In the genomic region with DNA sequence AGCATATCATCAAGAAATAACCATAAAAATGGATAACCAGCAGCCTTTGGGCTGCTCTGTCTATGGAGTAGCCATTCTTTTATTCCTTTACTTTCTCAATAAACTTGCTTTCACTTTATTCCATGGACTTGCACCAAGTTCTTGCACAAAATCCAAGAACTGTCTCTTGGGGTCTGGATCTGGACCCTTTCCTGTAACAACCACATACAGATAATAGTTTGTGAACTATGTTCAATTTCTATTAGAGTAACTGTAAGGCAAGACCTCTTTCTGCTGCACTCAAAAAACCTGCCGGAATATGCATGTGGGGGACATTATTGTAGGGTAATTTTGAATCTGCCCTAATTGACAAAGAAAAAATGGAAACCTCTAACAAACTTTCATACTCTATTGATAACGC, we compare ENCODE assay signal across 24 cellular contexts.
"Had no signal": no experiment of that assay in that cellular context is flagged by ENCODE, and none has a peak within 500 bp of the region (broad histone marks: within the 10 kb centered on the region; RNA-seq: fewer than 3 reads in every experiment).

No MANE protein-coding gene starts in this region.

- H3K36me3 ChIP-seq: colonic mucosa, esophagus muscularis mucosa, esophagus squamous epithelium, gastrocnemius medialis, gastroesophageal sphincter, heart right ventricle had no signal

- H3K27ac ChIP-seq: colonic mucosa, coronary artery, dorsolateral prefrontal cortex, epithelial cell of prostate, esophagus muscularis mucosa, esophagus squamous epithelium, foreskin keratinocyte, gastrocnemius medialis, gastroesophageal sphincter, heart right ventricle, hepatocyte had no signal

- H3K4me3 ChIP-seq: colonic mucosa, coronary artery, dorsolateral prefrontal cortex, esophagus muscularis mucosa, esophagus squamous epithelium, gastrocnemius medialis, gastroesophageal sphincter, heart right ventricle, hepatocyte had no signal

- H3K27me3 ChIP-seq: colonic mucosa, esophagus muscularis mucosa, esophagus squamous epithelium, foreskin keratinocyte, gastrocnemius medialis, gastroesophageal sphincter, hepatocyte had no signal

- DNase-seq: colonic mucosa; cortex of kidney; dermis blood vessel endothelial cell; effector CD4-positive, alpha-beta T cell; effector CD8-positive, alpha-beta T cell; effector memory CD4-positive, alpha-beta T cell; effector memory CD8-positive, alpha-beta T cell; endodermal cell; erythroblast; esophagus squamous epithelium; foreskin fibroblast; foreskin keratinocyte; foreskin melanocyte; gastrocnemius medialis; glutamatergic neuron; heart right ventricle had no signal

- ATAC-seq: effector memory CD8-positive, alpha-beta T cell; esophagus mucosa; foreskin keratinocyte; gastrocnemius medialis; gastroesophageal sphincter had no signal

- H3K9me3 Mint-ChIP-seq: dendritic cell treated with granulocyte-macrophage colony-stimulating factor and Interleukin-4, amounts not matched to agents 40 ng/mL and 50 ng/mL, for 4 days; effector memory CD8-positive, alpha-beta T cell had no signal

- H3K4me1 Mint-ChIP-seq: endodermal cell had no signal

- H3K4me3 Mint-ChIP-seq: dendritic cell treated with granulocyte-macrophage colony-stimulating factor and Interleukin-4, amounts not matched to agents 40 ng/mL and 50 ng/mL, for 4 days; effector memory CD8-positive, alpha-beta T cell; endodermal cell had no signal

- H3K9me3 ChIP-seq: colonic mucosa, esophagus muscularis mucosa, esophagus squamous epithelium, gastrocnemius medialis, gastroesophageal sphincter, heart right ventricle had no signal

- H3K27ac Mint-ChIP-seq: dendritic cell treated with granulocyte-macrophage colony-stimulating factor and Interleukin-4, amounts not matched to agents 40 ng/mL and 50 ng/mL, for 4 days; effector memory CD8-positive, alpha-beta T cell; endodermal cell had no signal

- H3K4me1 ChIP-seq: colonic mucosa, esophagus muscularis mucosa, esophagus squamous epithelium, foreskin keratinocyte, gastrocnemius medialis, gastroesophageal sphincter, heart right ventricle had no signal
